ENCODE assay signal across 9 cellular contexts in the genomic region with DNA sequence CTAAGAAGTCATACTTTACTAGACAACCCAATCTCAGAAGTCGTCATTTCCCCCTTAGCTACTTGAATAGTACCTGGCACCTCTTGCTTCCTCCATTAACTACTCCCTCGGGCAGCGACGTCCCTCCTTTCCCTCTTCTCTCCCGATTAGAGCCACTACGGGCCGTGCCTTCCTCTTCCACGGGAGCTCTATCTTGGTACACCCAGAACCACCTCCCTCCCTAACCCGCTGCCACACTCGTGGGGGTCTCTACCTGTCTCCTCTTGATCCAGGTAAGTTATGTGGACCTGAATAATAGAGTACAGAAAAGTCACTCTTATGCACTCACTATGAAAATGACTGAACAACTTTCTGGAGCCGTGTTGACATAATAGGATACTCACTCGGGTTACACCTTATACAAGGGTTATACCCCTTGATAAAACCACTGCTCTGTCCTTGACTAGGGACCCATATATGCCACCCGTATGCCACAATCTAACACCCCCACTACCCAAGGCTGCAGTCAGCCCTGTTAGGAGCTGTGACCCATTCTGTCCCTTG. TPM values are rescaled to one million over a fixed set of nuclear protein-coding genes. Genes with fewer than 3 reads are reported as not detected.
DNase-seq lines count a peak whose midpoint lies in the region; ATAC-seq, FAIRE-seq and TF ChIP-seq lines count a peak whose summit lies in the region.
"Had no signal": no experiment of that assay in that cellular context is flagged by ENCODE, and none has a peak within 500 bp of the region (broad histone marks: within the 10 kb centered on the region; RNA-seq: fewer than 3 reads in every experiment).

No MANE protein-coding gene starts in this region.

- peak; percentile 16 to 48 for DNase-seq in NCI-H526 (lab: John Stamatoyannopoulos, UW)
- DNase-seq in NCI-H526 treated with DMSO at 0.1 percent for 48 hours (lab: John Stamatoyannopoulos, UW) = no peak
- peak; percentile 14 to 17 for DNase-seq in SHP77 (lab: John Stamatoyannopoulos, UW)
- peak; percentile 2 for DNase-seq in epithelial cell of esophagus (ENCODE audit: low read depth)
- no peak for DNase-seq in naive B cell
- no peak for DNase-seq in GM12891 (ENCODE audit: insufficient read length, low spot score)

- H3K4me3 Mint-ChIP-seq in naive B cell = peak overlapping the region; percentile 94 to 99 (median 98)

- H3K27ac Mint-ChIP-seq in naive B cell = peak overlapping the region; percentile 95 to 98 (median 96)

- H3K27me3 Mint-ChIP-seq in naive B cell = no peaks in the 10 kb centered on the region

- H3K4me3 ChIP-seq in epithelial cell of esophagus (ENCODE audit: low read length) = peak overlapping the region; percentile 91

- peaks cover 38 to 45% (median 41%) of the 10 kb centered on the region in 3 donors for H3K4me1 Mint-ChIP-seq in naive B cell

- TF ChIP-seq CTCF in epithelial cell of esophagus (IDR thresholded peaks at IDR 0.05; ENCODE audit: insufficient read depth, low read depth, low read length, missing control alignments) = no peak

- FAIRE-seq in GM12891 (lab: Jason Lieb, UNC) = no peak
- FAIRE-seq: colon had no signal

- peak; percentile 11 for ATAC-seq in HG02852 (IDR thresholded peaks at IDR 0.05; ENCODE audit: unreplicated experiment)
- peak; percentile 1 to 2 for ATAC-seq in naive B cell (ENCODE audit: low read depth in 2 of 2)
- ATAC-seq in HG03442 (IDR thresholded peaks at IDR 0.05; ENCODE audit: unreplicated experiment) = no peak

- peaks cover 0 to 6% of the 10 kb centered on the region in 2 donors for H3K36me3 Mint-ChIP-seq in naive B cell

- no peaks in the 10 kb centered on the region for H3K9me3 Mint-ChIP-seq in naive B cell

- no peak for TF ChIP-seq POLR2A in GM12891 (IDR thresholded peaks at IDR 0.05; ENCODE audit: low read depth, low read length)

TF ChIP-seq in GM12891, 5 proteins besides CTCF, POLR2A, EP300 and RAD21:
- TF ChIP-seq TAF1 (IDR thresholded peaks at IDR 0.05; ENCODE audit: low read depth, low read length) = no peak
- TF ChIP-seq POLR2AphosphoS5 (IDR thresholded peaks at IDR 0.05; ENCODE audit: low read depth, low read length) = no peak; the same call in 1 of the 2 replicates
- no peak for TF ChIP-seq SPI1 (IDR thresholded peaks at IDR 0.05; ENCODE audit: low read depth, low read length)
- no peak for TF ChIP-seq PAX5 (IDR thresholded peaks at IDR 0.05; ENCODE audit: insufficient read depth, low read length, severe bottlenecking)
- no peak for TF ChIP-seq POU2F2 (IDR thresholded peaks at IDR 0.05; ENCODE audit: low read depth, low read length)

RNA-seq across cellular contexts. Expression of a gene that starts 0.6 kb away (rescaled TPM):
- polyA plus RNA-seq in naive B cell (ENCODE audit: low read depth in 6 of 6) = 10 to 100 TPM; 38.9 to 88.8 (median 60.2) TPM
- 11.5 TPM for polyA plus RNA-seq in GM12891 (2012; ENCODE audit: low read depth, missing spikeins)

RNA-seq across cellular contexts. Expression of a gene that starts 25.3 kb away (rescaled TPM):
- 10 to 100 TPM; 14.8 to 27.1 (median 19.1) TPM for polyA plus RNA-seq in naive B cell (ENCODE audit: low read depth in 6 of 6)
- 13.7 TPM for polyA plus RNA-seq in GM12891 (2012; ENCODE audit: low read depth, missing spikeins)

Comparison
In these comparisons a context has a peak if more than half of its experiments do, and no peak if none do; other contexts are left out.
1. DNase-seq: peak in NCI-H526 (2 of 2), SHP77 (2 of 2) and epithelial cell of esophagus (single experiment); none in NCI-H526 treated with DMSO at 0.1 percent for 48 hours (single experiment), naive B cell (single experiment) and GM12891 (single experiment).